Comparison of ENCODE assay signal across 14 cellular contexts in the genomic region with DNA sequence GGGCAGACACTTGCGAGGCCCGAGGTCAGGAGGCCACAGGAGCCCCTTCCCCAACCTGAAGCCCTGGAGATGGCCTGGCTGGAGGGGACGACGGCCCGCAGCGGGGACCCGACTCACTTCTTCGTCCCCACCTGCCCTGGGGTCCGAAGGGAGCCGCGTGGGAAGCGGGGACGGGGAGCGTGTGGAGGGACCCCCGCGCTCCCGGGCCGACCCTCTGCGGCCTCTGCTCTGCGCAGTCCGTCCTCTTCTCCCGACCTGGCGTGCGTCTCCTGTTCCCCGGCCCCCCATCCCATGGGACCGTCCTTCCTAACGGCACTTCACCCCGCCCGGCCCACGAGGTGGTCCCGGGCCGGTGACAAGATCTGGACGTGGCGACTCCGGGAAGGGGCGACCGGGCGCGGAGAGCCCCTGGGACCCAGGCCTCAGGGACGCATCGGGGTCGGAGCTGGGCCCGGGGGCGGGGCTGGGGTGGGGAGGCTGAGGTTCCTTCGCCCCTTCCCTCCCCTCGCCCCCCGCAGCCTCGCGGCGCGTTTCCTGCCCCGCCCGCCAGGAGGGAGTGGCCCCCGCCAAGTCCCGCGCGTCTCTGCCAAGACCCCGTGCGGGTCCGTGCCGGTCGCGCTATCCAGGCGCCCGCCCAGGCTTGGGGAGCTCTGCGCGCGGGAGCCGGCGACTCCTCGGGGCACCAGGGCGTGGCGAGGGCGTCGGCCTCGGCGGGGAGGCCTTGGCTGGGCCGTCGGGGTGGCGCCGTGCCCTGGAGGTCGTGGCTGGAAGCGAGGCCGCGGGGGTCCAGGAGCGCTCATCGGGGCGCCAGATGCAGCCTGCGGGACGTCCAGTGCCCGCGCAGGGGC.
DNase-seq lines count a peak whose midpoint lies in the region; ATAC-seq, FAIRE-seq and TF ChIP-seq lines count a peak whose summit lies in the region.
"Had no signal": no experiment of that assay in that cellular context is flagged by ENCODE, and none has a peak within 500 bp of the region (broad histone marks: within the 10 kb centered on the region; RNA-seq: fewer than 3 reads in every experiment).

No MANE protein-coding gene starts in this region.

- intact Hi-C loops in Right ventricle myocardium superior (cut with DNase I) (no loop called here), Right ventricle myocardium inferior (cut with DNase I) (no loop called here), heart right ventricle (cut with DNase I) (no loop called here), pancreas (cut with DNase I) (no loop called here), uterus (cut with DNase I; ENCODE audit: low total_unique reads) (no loop called here)

- TF ChIP-seq CTCF in heart right ventricle (IDR thresholded peaks at IDR 0.05) = no peak
- TF ChIP-seq CTCF in pancreas (IDR thresholded peaks at IDR 0.05) = no peak
- TF ChIP-seq CTCF in uterus (IDR thresholded peaks at IDR 0.05) = peak in 1 of 4 experiments; percentile 5

- DNase-seq in Right ventricle myocardium superior = no peak
- DNase-seq in Right ventricle myocardium inferior (ENCODE audit: missing footprints) = no peak
- DNase-seq in heart right ventricle = no peak
- no peak for DNase-seq in pancreas
- no peak for DNase-seq in uterus
- no peak for DNase-seq in NCI-H748 treated with DMSO at 0.1 percent for 48 hours (lab: John Stamatoyannopoulos, UW)
- no peak for DNase-seq in stimulated activated naive CD8-positive, alpha-beta T cell treated with anti-CD3 and anti-CD28 coated beads, Interleukin-15, Interleukin-2, amounts not matched to agents 100 U/mL and 50 U/mL, for 24 hours
- DNase-seq: activated CD4-positive, alpha-beta T cell treated with anti-CD3 and anti-CD28 coated beads, Interleukin-2, amount 50 U/mL, for 4 hours; activated naive CD4-positive, alpha-beta T cell treated with anti-CD3 and anti-CD28 coated beads, Interleukin-2, amount 10 ng/mL, durations not matched to agents 7 days and 5 days; effector memory CD8-positive, alpha-beta T cell; kidney; NCI-H774 had no signal

- no peak for TF ChIP-seq POLR2A in uterus (IDR thresholded peaks at IDR 0.05)

- H3K4me1 ChIP-seq in heart right ventricle (peaks cover 0 to 11% (median 9%) of the 10 kb centered on the region in 9 donors), pancreas (peaks cover 0 to 2% (median 0%) of the 10 kb centered on the region in 3 donors), uterus (peaks cover 0 to 5% of the 10 kb centered on the region in 2 donors)

- FAIRE-seq in pancreas (lab: Jason Lieb, UNC) = no peak
- FAIRE-seq: H54, kidney had no signal

- peak; percentile 25 for ATAC-seq in Right ventricle myocardium superior (ENCODE audit: poor library complexity)
- no peak for ATAC-seq in Right ventricle myocardium inferior
- ATAC-seq in heart right ventricle = peak in 4 of 8 donors; percentile 25 to 47 (median 42)
- peak in 3 of 4 donors; percentile 27 to 41 (median 38) for ATAC-seq in pancreas
- ATAC-seq in stimulated activated naive CD8-positive, alpha-beta T cell treated with anti-CD3 and anti-CD28 coated beads, Interleukin-15, Interleukin-2, amounts not matched to agents 100 U/mL and 50 U/mL, for 24 hours = no peak
- ATAC-seq in HG03280 (IDR thresholded peaks at IDR 0.05; ENCODE audit: unreplicated experiment) = no peak
- ATAC-seq: effector memory CD8-positive, alpha-beta T cell had no signal

- peaks cover 0 to 17% (median 0%) of the 10 kb centered on the region in 11 donors for H3K9me3 ChIP-seq in heart right ventricle
- no peaks in the 10 kb centered on the region for H3K9me3 ChIP-seq in pancreas
- H3K9me3 ChIP-seq in uterus = no peaks in the 10 kb centered on the region

- 11 to 13% methylated on average over 76 to 92 of the region's 92 CpGs for WGBS in heart right ventricle, 2 donors
- 20 to 26% methylated on average over 60 to 90 of the region's 92 CpGs for WGBS in pancreas, 2 donors

- H3K27me3 ChIP-seq in heart right ventricle = peaks cover 6 to 58% (median 49%) of the 10 kb centered on the region in 7 donors
- no peaks in the 10 kb centered on the region for H3K27me3 ChIP-seq in pancreas
- H3K27me3 ChIP-seq in uterus = no peaks in the 10 kb centered on the region

- no peaks in the 10 kb centered on the region for H3K36me3 ChIP-seq in heart right ventricle
- no peaks in the 10 kb centered on the region for H3K36me3 ChIP-seq in pancreas
- H3K36me3 ChIP-seq in uterus = no peaks in the 10 kb centered on the region

- H3K27ac ChIP-seq in heart right ventricle (no peak overlapping the region), pancreas (no peak overlapping the region), uterus (peak overlapping the region in 1 of 2 donors; percentile 20)

- H3K4me3 ChIP-seq in heart right ventricle = peak overlapping the region; percentile 18 to 50 (median 38)
- H3K4me3 ChIP-seq in pancreas = peak overlapping the region in 3 of 4 donors; percentile 13 to 36 (median 20)
- H3K4me3 ChIP-seq in uterus = peak overlapping the region; percentile 21 to 36

Comparison
In these comparisons a context has a peak if more than half of its experiments do, and no peak if none do; other contexts are left out.
1. ATAC-seq: peak in Right ventricle myocardium superior (single experiment) and pancreas (3 of 4); none in Right ventricle myocardium inferior (single experiment), stimulated activated naive CD8-positive, alpha-beta T cell treated with anti-CD3 and anti-CD28 coated beads, Interleukin-15, Interleukin-2, amounts not matched to agents 100 U/mL and 50 U/mL, for 24 hours (single experiment) and HG03280 (single experiment).
2. Peak in every context shown above with its lines, with median percentiles within 50 percentile points of each other: H3K4me3 ChIP-seq.